ENCODE assay signal across 8 cellular contexts in genomic region chr12:98725481-98726247, GRCh38.
DNase-seq lines count a peak whose midpoint lies in the region; ATAC-seq lines count a peak whose summit lies in the region.

No MANE protein-coding gene starts in this region.

- DNase-seq in EH (ENCODE audit: low read depth) (peak; percentile 77), NCI-H774 (lab: John Stamatoyannopoulos, UW) (peak; percentile 14), iPS-NIHi7 (ENCODE audit: extremely low spot score) (peak; percentile 80)
- peak; percentile 29 to 76 for DNase-seq in stimulated activated effector memory CD8-positive, alpha-beta T cell treated with anti-CD3 and anti-CD28 coated beads, Interleukin-12 subunit alpha, Interleukin-12 subunit beta, amount 100 ng/mL, for 72 hours (ENCODE audit: low spot score in 2 of 2)

- peaks cover 16% of the 10 kb centered on the region for H3K4me1 Mint-ChIP-seq in stimulated activated effector memory CD8-positive, alpha-beta T cell treated with anti-CD3 and anti-CD28 coated beads, Interleukin-12 subunit alpha, Interleukin-12 subunit beta, amount 100 ng/mL, for 72 hours

- H3K27ac ChIP-seq in angular gyrus (ENCODE audit: low read depth, low read length) = peak overlapping the region; percentile 83

- ATAC-seq in GM19324 (IDR thresholded peaks at IDR 0.05; ENCODE audit: low FRiP score, unreplicated experiment) = peak; percentile 46
- ATAC-seq in HG03342 (IDR thresholded peaks at IDR 0.05; ENCODE audit: unreplicated experiment) = peak; percentile 87
- peak; percentile 77 for ATAC-seq in stimulated activated effector memory CD8-positive, alpha-beta T cell treated with anti-CD3 and anti-CD28 coated beads, Interleukin-12 subunit alpha, Interleukin-12 subunit beta, amount 100 ng/mL, for 72 hours
- no peak for ATAC-seq in HG02840 (IDR thresholded peaks at IDR 0.05; ENCODE audit: low FRiP score, unreplicated experiment)

- H3K4me3 Mint-ChIP-seq in stimulated activated effector memory CD8-positive, alpha-beta T cell treated with anti-CD3 and anti-CD28 coated beads, Interleukin-12 subunit alpha, Interleukin-12 subunit beta, amount 100 ng/mL, for 72 hours = no peak overlapping the region

- H3K27ac Mint-ChIP-seq in stimulated activated effector memory CD8-positive, alpha-beta T cell treated with anti-CD3 and anti-CD28 coated beads, Interleukin-12 subunit alpha, Interleukin-12 subunit beta, amount 100 ng/mL, for 72 hours = peak overlapping the region; percentile 40

- H3K9me3 Mint-ChIP-seq in stimulated activated effector memory CD8-positive, alpha-beta T cell treated with anti-CD3 and anti-CD28 coated beads, Interleukin-12 subunit alpha, Interleukin-12 subunit beta, amount 100 ng/mL, for 72 hours = no peaks in the 10 kb centered on the region

- H3K36me3 Mint-ChIP-seq in stimulated activated effector memory CD8-positive, alpha-beta T cell treated with anti-CD3 and anti-CD28 coated beads, Interleukin-12 subunit alpha, Interleukin-12 subunit beta, amount 100 ng/mL, for 72 hours = peaks cover 74% of the 10 kb centered on the region

Comparison
In these comparisons a context has a peak if more than half of its experiments do, and no peak if none do; other contexts are left out.
1. DNase-seq: peak in every context shown above with its lines; median percentile 80 in iPS-NIHi7; 77 in EH; 52 in stimulated activated effector memory CD8-positive, alpha-beta T cell treated with anti-CD3 and anti-CD28 coated beads, Interleukin-12 subunit alpha, Interleukin-12 subunit beta, amount 100 ng/mL, for 72 hours; 14 in NCI-H774.